10 cellular contexts compared by ENCODE assay signal in the genomic region with DNA sequence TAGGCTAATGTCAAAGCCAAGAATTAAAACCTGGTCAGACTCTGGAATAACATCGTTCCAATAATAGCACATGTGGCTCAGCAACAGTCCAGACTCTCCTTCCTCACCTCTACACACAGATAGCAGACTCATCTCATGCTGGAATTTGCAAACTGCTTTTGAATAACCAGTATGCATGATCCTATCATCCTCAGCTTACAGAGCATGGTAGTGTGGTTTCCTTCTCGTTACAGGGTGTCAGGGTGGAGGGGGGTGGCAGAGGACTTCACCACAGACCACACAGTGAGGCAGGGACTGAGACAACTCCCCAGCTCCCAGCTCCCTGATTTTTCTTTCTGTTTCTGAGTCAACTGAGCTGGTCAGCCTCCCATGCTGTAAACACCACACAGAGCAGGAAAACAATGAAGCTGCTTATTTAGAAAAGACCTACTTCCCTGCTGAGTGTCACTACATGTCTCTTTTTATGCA.
DNase-seq lines count a peak whose midpoint lies in the region; ATAC-seq lines count a peak whose summit lies in the region.
"Had no signal": no experiment of that assay in that cellular context is flagged by ENCODE, and none has a peak within 500 bp of the region (broad histone marks: within the 10 kb centered on the region; RNA-seq: fewer than 3 reads in every experiment).

No MANE protein-coding gene starts in this region.

- DNase-seq in NCI-H510A treated with DMSO at 0.1 percent for 48 hours (lab: John Stamatoyannopoulos, UW) (peak; percentile 36), NCI-H510A (lab: John Stamatoyannopoulos, UW) (no peak), SW480 (ENCODE audit: low spot score) (peak; percentile 16), glomerular visceral epithelial cell (ENCODE audit: extremely low spot score) (peak; percentile 86), substantia nigra (lab: John Stamatoyannopoulos, UW) (peak in 18 of 49 donors; percentile 1 to 44 (median 23)), GM19240 (ENCODE audit: insufficient read length, low spot score) (no peak)
- DNase-seq: activated CD4-positive, CD25-positive, alpha-beta regulatory T cell treated with anti-CD3 and anti-CD28 coated beads, Interleukin-2, amount 50 U/mL, for 72 hours; activated effector memory CD4-positive, alpha-beta T cell treated with anti-CD3 and anti-CD28 coated beads, Interleukin-2, amount 50 U/mL, for 16 hours had no signal

- ATAC-seq in HG03095 (IDR thresholded peaks at IDR 0.05; ENCODE audit: unreplicated experiment) (no peak), HG02642 (IDR thresholded peaks at IDR 0.05; ENCODE audit: poor library complexity, unreplicated experiment) (no peak)

- peak overlapping the region; percentile 56 for H3K27ac ChIP-seq in substantia nigra (ENCODE audit: low read depth, low read length, poor library complexity, severe bottlenecking)

Comparison
In these comparisons a context has a peak if more than half of its experiments do, and no peak if none do; other contexts are left out.
1. DNase-seq: peak in NCI-H510A treated with DMSO at 0.1 percent for 48 hours (single experiment), SW480 (single experiment) and glomerular visceral epithelial cell (single experiment); none in NCI-H510A (single experiment) and GM19240 (single experiment).